In genomic region chr2:38376683-38377500, GRCh38 we compare ENCODE assay signal across 1 cellular context.
TF ChIP-seq lines count a peak whose summit lies in the region.

ATL2 (minus strand) TSS chr2:38377273; CDS start chr2:38377260, 13 bp downstream.

TF ChIP-seq in K562, 482 proteins besides CTCF, POLR2A, EP300 and RAD21 (continued from another document and continues in another):
- TF ChIP-seq, protein P1, sequence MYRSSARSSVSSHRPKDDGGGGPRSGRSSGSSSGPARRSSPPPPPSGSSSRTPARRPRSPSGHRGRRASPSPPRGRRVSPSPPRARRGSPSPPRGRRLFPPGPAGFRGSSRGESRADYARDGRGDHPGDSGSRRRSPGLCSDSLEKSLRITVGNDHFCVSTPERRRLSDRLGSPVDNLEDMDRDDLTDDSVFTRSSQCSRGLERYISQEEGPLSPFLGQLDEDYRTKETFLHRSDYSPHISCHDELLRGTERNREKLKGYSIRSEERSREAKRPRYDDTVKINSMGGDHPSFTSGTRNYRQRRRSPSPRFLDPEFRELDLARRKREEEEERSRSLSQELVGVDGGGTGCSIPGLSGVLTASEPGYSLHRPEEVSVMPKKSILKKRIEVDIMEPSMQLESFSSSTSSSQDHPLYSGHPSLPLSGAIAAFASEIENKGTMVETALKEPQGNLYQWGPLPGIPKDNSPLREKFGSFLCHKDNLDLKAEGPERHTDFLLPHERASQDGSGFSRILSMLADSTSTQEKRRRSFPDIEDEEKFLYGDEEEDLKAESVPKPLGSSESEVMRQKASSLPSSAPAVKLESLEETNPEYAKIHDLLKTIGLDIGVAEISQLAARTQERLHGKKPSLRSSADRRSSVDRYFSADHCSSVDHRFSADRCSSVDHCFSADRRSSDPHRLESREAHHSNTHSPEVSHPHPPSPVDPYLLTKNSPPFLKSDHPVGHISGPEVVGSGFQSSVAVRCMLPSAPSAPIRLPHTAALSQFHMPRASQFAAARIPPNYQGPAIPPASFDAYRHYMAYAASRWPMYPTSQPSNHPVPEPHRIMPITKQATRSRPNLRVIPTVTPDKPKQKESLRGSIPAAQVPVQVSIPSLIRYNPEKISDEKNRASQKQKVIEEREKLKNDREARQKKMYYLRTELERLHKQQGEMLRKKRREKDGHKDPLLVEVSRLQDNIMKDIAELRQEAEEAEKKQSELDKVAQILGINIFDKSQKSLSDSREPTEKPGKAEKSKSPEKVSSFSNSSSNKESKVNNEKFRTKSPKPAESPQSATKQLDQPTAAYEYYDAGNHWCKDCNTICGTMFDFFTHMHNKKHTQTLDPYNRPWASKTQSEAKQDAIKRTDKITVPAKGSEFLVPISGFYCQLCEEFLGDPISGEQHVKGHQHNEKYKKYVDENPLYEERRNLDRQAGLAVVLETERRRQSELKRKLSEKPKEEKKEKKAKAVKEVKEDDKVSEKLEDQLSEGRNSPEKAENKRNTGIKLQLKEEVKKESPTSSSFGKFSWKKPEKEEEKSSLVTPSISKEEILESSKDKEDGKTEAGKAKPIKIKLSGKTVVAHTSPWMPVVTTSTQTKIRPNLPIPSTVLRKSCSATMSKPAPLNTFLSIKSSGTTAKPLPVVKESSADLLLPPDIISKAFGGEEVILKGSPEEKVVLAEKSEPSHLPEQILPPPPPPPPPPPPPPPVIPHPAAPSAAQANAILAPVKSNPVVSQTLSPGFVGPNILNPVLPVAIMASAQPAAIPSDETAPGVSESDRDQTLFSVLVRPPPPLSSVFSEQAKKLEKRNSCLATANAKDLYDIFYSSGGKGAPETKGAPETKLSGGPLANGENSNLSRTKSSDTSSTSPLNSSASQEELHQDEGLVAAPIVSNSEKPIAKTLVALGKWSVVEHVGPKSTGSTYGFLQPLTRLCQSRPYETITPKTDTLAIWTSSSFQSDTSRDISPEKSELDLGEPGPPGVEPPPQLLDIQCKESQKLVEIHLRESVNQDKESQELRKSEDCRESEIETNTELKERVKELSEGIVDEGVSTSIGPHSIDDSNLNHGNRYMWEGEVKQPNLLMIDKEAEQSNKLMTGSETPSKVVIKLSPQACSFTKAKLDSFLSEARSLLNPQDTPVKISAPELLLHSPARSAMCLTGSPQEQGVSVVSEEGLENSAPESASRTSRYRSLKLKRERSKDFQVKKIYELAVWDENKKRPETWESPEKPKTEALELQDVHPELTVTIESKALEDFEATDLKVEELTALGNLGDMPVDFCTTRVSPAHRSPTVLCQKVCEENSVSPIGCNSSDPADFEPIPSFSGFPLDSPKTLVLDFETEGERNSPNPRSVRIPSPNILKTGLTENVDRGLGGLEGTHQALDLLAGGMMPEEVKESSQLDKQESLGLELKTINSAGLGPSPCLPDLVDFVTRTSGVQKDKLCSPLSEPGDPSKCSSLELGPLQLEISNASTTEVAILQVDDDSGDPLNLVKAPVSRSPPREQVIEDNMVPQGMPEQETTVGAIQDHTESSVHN (IDR thresholded peaks at IDR 0.05; ENCODE audit: borderline replicate concordance in 1 of 2, low read depth in 1 of 2): no peak
- TF ChIP-seq ZNF347 (CRISPR knock-in tag; IDR thresholded peaks at IDR 0.05; ENCODE audit: low read depth) (no peak), ZNF174 (CRISPR knock-in tag; IDR thresholded peaks at IDR 0.05) (no peak), SAFB (IDR thresholded peaks at IDR 0.05; ENCODE audit: borderline replicate concordance, low read depth, low read length) (peak; percentile 92), MNT (conservative IDR thresholded peaks at IDR 0.05) (peak; percentile 62 to 79), USF1 (CRISPR knock-in tag; IDR thresholded peaks at IDR 0.05) (no peak), TAF15 (IDR thresholded peaks at IDR 0.05; ENCODE audit: low read depth, low read length) (no peak), TCFL5 (CRISPR knock-in tag; conservative IDR thresholded peaks at IDR 0.05) (no peak), HOXB6 (CRISPR knock-in tag; IDR thresholded peaks at IDR 0.05; ENCODE audit: borderline replicate concordance) (no peak), TAF9B (IDR thresholded peaks at IDR 0.05; ENCODE audit: partially characterized antibody) (peak; percentile 75), ZBTB17 (CRISPR knock-in tag; IDR thresholded peaks at IDR 0.05) (no peak), WHSC1 (IDR thresholded peaks at IDR 0.05; ENCODE audit: low read length) (no peak), ZNF57 (CRISPR knock-in tag; IDR thresholded peaks at IDR 0.05) (no peak), JUN (IDR thresholded peaks at IDR 0.05; ENCODE audit: borderline replicate concordance, low read depth, low read length) (0 out of 2 replicates have a peak, but pooled peaks have one; percentile 11), JUN (CRISPR knock-in tag; IDR thresholded peaks at IDR 0.05; ENCODE audit: borderline replicate concordance) (0 out of 2 replicates have a peak, but pooled peaks have one; percentile 27), CHD1 (IDR thresholded peaks at IDR 0.05; ENCODE audit: low read length) (peak; percentile 72), POLR3A (IDR thresholded peaks at IDR 0.05; ENCODE audit: borderline replicate concordance, extremely low read depth, insufficient read depth, insufficient read length) (no peak), ESRRA (IDR thresholded peaks at IDR 0.05; ENCODE audit: borderline replicate concordance, low read depth) (peak; percentile 13; the same call in 1 of the 2 replicates), ZNF184 (CRISPR knock-in tag; IDR thresholded peaks at IDR 0.05) (no peak), HCFC1 (IDR thresholded peaks at IDR 0.05; ENCODE audit: low read depth, low read length) (peak; percentile 67), CBFB (CRISPR knock-in tag; IDR thresholded peaks at IDR 0.05) (no peak), RBM39 (optimal IDR thresholded peaks at IDR 0.05; ENCODE audit: low read depth, low read length) (no peak), CGGBP1 (CRISPR knock-in tag; IDR thresholded peaks at IDR 0.05) (peak; percentile 82; the same call in 1 of the 2 replicates), RBM15 (IDR thresholded peaks at IDR 0.05; ENCODE audit: insufficient read depth, low read length) (no peak), L3MBTL2 (IDR thresholded peaks at IDR 0.05) (no peak; the same call in none of the 2 replicates), ZNF668 (CRISPR knock-in tag; IDR thresholded peaks at IDR 0.05) (no peak), ZNF584 (CRISPR knock-in tag; IDR thresholded peaks at IDR 0.05; ENCODE audit: low read depth) (no peak), ZC3H11A (IDR thresholded peaks at IDR 0.05; ENCODE audit: low read depth, low read length) (no peak), AFF1 (IDR thresholded peaks at IDR 0.05; ENCODE audit: low read depth in 1 of 2, partially characterized antibody in 2 of 2) (no peak), ATF1 (CRISPR knock-in tag; IDR thresholded peaks at IDR 0.05) (peak; percentile 79), ATF1 (tag; IDR thresholded peaks at IDR 0.05) (peak; percentile 97), ILK (tag; IDR thresholded peaks at IDR 0.05; ENCODE audit: borderline replicate concordance, low read depth) (no peak), NFRKB (IDR thresholded peaks at IDR 0.05; ENCODE audit: low read depth) (peak; percentile 30; the same call in 1 of the 2 replicates), FOXJ2 (tag; IDR thresholded peaks at IDR 0.05) (0 out of 2 replicates have a peak, but pooled peaks have one; percentile 83), CEBPB (tag; IDR thresholded peaks at IDR 0.05) (no peak), HDAC1 (IDR thresholded peaks at IDR 0.05) (peak in 1 of 2 experiments; percentile 42; a peak in 2 of 4 replicates), SNIP1 (IDR thresholded peaks at IDR 0.05; ENCODE audit: low read depth) (no peak)
- TF ChIP-seq, protein P2, sequence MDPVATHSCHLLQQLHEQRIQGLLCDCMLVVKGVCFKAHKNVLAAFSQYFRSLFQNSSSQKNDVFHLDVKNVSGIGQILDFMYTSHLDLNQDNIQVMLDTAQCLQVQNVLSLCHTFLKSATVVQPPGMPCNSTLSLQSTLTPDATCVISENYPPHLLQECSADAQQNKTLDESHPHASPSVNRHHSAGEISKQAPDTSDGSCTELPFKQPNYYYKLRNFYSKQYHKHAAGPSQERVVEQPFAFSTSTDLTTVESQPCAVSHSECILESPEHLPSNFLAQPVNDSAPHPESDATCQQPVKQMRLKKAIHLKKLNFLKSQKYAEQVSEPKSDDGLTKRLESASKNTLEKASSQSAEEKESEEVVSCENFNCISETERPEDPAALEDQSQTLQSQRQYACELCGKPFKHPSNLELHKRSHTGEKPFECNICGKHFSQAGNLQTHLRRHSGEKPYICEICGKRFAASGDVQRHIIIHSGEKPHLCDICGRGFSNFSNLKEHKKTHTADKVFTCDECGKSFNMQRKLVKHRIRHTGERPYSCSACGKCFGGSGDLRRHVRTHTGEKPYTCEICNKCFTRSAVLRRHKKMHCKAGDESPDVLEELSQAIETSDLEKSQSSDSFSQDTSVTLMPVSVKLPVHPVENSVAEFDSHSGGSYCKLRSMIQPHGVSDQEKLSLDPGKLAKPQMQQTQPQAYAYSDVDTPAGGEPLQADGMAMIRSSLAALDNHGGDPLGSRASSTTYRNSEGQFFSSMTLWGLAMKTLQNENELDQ (CRISPR knock-in tag; IDR thresholded peaks at IDR 0.05; ENCODE audit: borderline replicate concordance): no peak
- TF ChIP-seq, protein P3, sequence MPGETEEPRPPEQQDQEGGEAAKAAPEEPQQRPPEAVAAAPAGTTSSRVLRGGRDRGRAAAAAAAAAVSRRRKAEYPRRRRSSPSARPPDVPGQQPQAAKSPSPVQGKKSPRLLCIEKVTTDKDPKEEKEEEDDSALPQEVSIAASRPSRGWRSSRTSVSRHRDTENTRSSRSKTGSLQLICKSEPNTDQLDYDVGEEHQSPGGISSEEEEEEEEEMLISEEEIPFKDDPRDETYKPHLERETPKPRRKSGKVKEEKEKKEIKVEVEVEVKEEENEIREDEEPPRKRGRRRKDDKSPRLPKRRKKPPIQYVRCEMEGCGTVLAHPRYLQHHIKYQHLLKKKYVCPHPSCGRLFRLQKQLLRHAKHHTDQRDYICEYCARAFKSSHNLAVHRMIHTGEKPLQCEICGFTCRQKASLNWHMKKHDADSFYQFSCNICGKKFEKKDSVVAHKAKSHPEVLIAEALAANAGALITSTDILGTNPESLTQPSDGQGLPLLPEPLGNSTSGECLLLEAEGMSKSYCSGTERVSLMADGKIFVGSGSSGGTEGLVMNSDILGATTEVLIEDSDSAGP (CRISPR knock-in tag; IDR thresholded peaks at IDR 0.05): no peak
- TF ChIP-seq, protein P4, sequence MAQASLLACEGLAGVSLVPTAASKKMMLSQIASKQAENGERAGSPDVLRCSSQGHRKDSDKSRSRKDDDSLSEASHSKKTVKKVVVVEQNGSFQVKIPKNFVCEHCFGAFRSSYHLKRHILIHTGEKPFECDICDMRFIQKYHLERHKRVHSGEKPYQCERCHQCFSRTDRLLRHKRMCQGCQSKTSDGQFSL (CRISPR knock-in tag; IDR thresholded peaks at IDR 0.05): no peak
- TF ChIP-seq, protein P4 (tag; IDR thresholded peaks at IDR 0.05): no peak
